Comparison of ENCODE assay signal across 8 cellular contexts in the genomic region with DNA sequence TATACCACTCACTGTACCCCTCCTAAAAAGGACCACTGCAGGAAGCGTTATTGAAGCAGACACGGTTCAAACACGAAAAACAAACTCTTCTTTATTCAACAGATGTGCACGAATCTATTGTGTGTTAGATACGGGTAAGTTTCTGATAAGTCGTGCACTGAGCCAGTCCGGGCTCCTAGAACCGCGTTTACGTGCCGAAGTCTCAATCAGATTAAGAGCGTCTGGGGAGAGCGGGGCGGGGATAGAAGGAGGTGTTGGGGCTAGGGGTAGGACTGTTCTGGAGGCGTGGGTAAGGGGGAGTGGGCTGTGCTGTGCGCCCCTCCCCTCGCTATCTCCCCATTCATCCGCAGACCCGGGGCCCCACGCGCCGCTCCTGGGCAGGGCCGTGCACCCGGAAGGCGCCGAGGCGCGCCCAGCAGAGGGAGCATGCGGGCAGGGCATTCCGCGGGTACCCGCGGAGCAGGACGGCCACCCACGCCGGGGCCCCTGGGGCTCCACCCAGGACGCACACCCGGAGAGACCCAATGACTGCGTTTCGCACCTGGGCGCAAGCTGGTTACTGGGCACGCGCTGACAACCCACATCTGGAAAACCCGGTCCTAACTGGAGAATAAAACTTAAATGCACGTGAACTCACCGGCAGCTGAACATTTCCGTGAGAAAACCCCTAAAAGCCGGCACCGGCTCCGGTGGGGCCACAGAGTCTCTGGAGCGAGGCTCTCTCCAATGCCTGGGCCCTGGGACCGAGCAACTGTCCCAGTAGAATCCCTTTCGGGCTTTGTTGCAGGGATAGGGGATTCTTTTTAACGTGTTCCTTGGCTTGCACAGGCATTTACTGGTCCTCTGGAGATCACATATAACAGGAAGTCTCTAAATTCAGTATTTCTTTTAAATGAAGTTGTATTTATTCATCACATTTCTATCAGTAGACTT. TPM values are rescaled to one million over a fixed set of nuclear protein-coding genes. Genes with fewer than 3 reads are reported as not detected.
DNase-seq lines count a peak whose midpoint lies in the region; ATAC-seq, FAIRE-seq and TF ChIP-seq lines count a peak whose summit lies in the region.

No MANE protein-coding gene starts in this region.

- H3K4me1 ChIP-seq in breast epithelium (peaks cover 4 to 5% of the 10 kb centered on the region in 2 donors), small intestine (ENCODE audit: control insufficient read depth in 2 of 2, insufficient read depth in 1 of 2, low read depth in 1 of 2, low read length in 1 of 2) (no peaks in the 10 kb centered on the region)

- H3K4me3 ChIP-seq in WERI-Rb-1 (ENCODE audit: low read depth, low read length), result peak overlapping the region; percentile 78
- H3K4me3 ChIP-seq in breast epithelium, result peak overlapping the region; percentile 41 to 76 (median 55)
- peak overlapping the region; percentile 3 to 47 for H3K4me3 ChIP-seq in small intestine (ENCODE audit: low read depth in 1 of 2, low read length in 2 of 2)

- H3K27me3 ChIP-seq in WERI-Rb-1 (ENCODE audit: insufficient read depth, low read depth, severe bottlenecking) (no peaks in the 10 kb centered on the region), breast epithelium (no peaks in the 10 kb centered on the region), small intestine (ENCODE audit: control insufficient read depth in 2 of 2, insufficient read depth in 2 of 2, low read length in 2 of 2) (no peaks in the 10 kb centered on the region)

- no peak for FAIRE-seq in small intestine (lab: Jason Lieb, UNC)

- no peak for TF ChIP-seq POLR2A in breast epithelium (IDR thresholded peaks at IDR 0.05)

- DNase-seq in NCI-H2107 treated with DMSO at 0.1 percent for 48 hours (lab: John Stamatoyannopoulos, UW; ENCODE audit: unreplicated experiment), result peak; percentile 29
- DNase-seq in NCI-H2107 (lab: John Stamatoyannopoulos, UW), result no peak
- DNase-seq in NCI-H2081 (lab: John Stamatoyannopoulos, UW), result peak; percentile 71 to 80
- peak; percentile 91 for DNase-seq in WERI-Rb-1
- peak; percentile 83 to 84 for DNase-seq in breast epithelium (ENCODE audit: low spot score in 2 of 2)
- DNase-seq in iPS-NIHi11 (ENCODE audit: low spot score), result peak; percentile 84
- DNase-seq in small intestine, result peak; percentile 85

- intact Hi-C loops in breast epithelium (cut with DNase I; ENCODE audit: low total_unique reads), result no loop called here

- 0 to 1% (median 1%) methylated on average over 35 to 54 of the region's 54 CpGs for WGBS in small intestine, 3 donors

- H3K27ac ChIP-seq in WERI-Rb-1 (peak overlapping the region; percentile 77), breast epithelium (peak overlapping the region; percentile 98 to 99), small intestine (ENCODE audit: low read depth in 1 of 2, low read length in 1 of 2) (peak overlapping the region; percentile 87 to 98)

- no peaks in the 10 kb centered on the region for H3K36me3 ChIP-seq in WERI-Rb-1
- no peaks in the 10 kb centered on the region for H3K36me3 ChIP-seq in breast epithelium
- H3K36me3 ChIP-seq in small intestine (ENCODE audit: control insufficient read depth in 2 of 2, insufficient read depth in 2 of 2, low read length in 2 of 2), result no peaks in the 10 kb centered on the region

- ATAC-seq in HG02852 (IDR thresholded peaks at IDR 0.05; ENCODE audit: unreplicated experiment), result peak; percentile 68

- TF ChIP-seq CTCF in WERI-Rb-1 (IDR thresholded peaks at IDR 0.05; ENCODE audit: low read depth, low read length), result peak; percentile 88
- peak; percentile 62 to 89 (median 79) for TF ChIP-seq CTCF in breast epithelium (IDR thresholded peaks at IDR 0.05)

- H3K9me3 ChIP-seq in WERI-Rb-1 (ENCODE audit: severe bottlenecking) (no peaks in the 10 kb centered on the region), breast epithelium (no peaks in the 10 kb centered on the region), small intestine (ENCODE audit: control insufficient read depth, low read depth) (no peaks in the 10 kb centered on the region)

RNA-seq across cellular contexts. Expression of a gene that starts 40.6 kb away (rescaled TPM):
- total RNA-seq in breast epithelium, result 100 to 1,000 TPM in 1 of 3 donors, 10 to 100 TPM in 2; 25.0 to 128 (median 66.5) TPM
- polyA plus RNA-seq in small intestine, result 1 to 10 TPM; 4.6 to 9.7 (median 6.3) TPM

RNA-seq across cellular contexts. Expression of a gene that starts 49.8 kb away (rescaled TPM):
- 10 to 100 TPM; 36.8 to 64.5 (median 60.6) TPM for total RNA-seq in breast epithelium
- polyA plus RNA-seq in small intestine, result 10 to 100 TPM; 12.2 to 12.9 (median 12.3) TPM

Comparison
In these comparisons a context has a peak if more than half of its experiments do, and no peak if none do; other contexts are left out.
1. H3K4me3 ChIP-seq: peak in every context shown above with its lines; median percentile 78 in WERI-Rb-1; 55 in breast epithelium; 25 in small intestine.